Comparison of ENCODE assay signal across 8 cellular contexts in the genomic region with DNA sequence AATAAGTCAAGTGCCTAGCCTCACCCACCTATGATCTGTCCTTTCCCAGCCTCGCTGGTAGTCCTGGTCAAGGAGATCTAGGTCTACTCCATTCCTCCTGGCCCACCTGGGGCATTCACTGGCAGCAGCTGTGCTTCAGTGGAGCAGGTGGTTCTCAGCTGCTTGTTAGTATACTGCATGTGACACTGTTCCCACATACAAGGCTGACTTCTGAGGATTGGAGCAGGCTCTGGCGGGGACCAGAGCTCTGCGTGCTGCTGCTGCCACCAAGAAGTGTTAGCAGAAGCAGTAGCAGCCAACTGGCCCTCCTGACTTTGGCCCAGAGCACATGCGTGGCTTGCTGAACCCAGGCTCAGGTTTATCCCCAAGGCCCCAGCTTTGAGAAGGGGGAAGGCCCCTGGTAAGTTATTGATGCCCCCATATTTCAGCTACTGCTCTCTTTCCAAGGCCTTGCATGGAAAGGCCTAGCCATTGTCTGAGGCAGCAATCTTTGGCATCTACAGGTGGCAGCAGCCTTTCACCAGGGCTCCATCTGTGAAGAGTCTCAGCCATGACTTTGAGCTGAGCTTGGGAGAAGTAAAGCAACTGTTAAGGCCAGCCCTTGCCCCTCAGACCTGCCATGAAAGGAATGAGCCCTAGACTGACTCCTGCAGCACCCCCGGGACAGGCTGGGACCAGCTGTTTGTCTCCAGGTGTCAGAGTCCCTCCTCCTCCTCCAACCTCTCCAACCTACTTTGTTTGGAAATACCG. TPM values are rescaled to one million over a fixed set of nuclear protein-coding genes. Genes with fewer than 3 reads are reported as not detected.
A peak's percentile ranks its signal among the peaks of the same experiment; 100 is the strongest.
DNase-seq lines count a peak whose midpoint lies in the region; ATAC-seq, FAIRE-seq and TF ChIP-seq lines count a peak whose summit lies in the region.
"Had no signal": no experiment of that assay in that cellular context is flagged by ENCODE, and none has a peak within 500 bp of the region (broad histone marks: within the 10 kb centered on the region; RNA-seq: fewer than 3 reads in every experiment).

No MANE protein-coding gene starts in this region.

- no peaks in the 10 kb centered on the region for H3K27me3 ChIP-seq in CD8-positive, alpha-beta memory T cell (ENCODE audit: insufficient read depth, low read length, poor library complexity, severe bottlenecking)
- H3K27me3 ChIP-seq in K562 (ENCODE audit: control insufficient read depth in 2 of 2, insufficient read depth in 2 of 2, low read length in 2 of 2), result no peaks in the 10 kb centered on the region

- BruUV-seq in K562 (replicated peaks; lab: Mats Ljungman, UMichigan), result no TSS peak

- peaks cover 85% of the 10 kb centered on the region for H3K4me1 ChIP-seq in CD8-positive, alpha-beta memory T cell (ENCODE audit: insufficient read depth, low read length)
- H3K4me1 ChIP-seq in K562 (replicated peaks in 1 of 2; ENCODE audit: control insufficient read depth in 2 of 2, insufficient read depth in 2 of 2, low read length in 2 of 2), result peaks cover 0 to 4% of the 10 kb centered on the region in 2 experiments; a peak in 1 of 5 replicates

- no peak overlapping the region for H2AFZ ChIP-seq in K562 (ENCODE audit: low read depth, low read length)

- H3K4me2 ChIP-seq in K562 (ENCODE audit: insufficient read depth, low read length), result no peak overlapping the region

- TF ChIP-seq CTCF in K562 (IDR thresholded peaks at IDR 0.05 in 2 of 3, conservative IDR thresholded peaks at IDR 0.05 in 1 of 3; ENCODE audit: insufficient read depth in 2 of 3, low read depth in 1 of 3, low read length in 3 of 3), result no peak

- CTCF ChIA-PET in CD8-positive, alpha-beta memory T cell (lab: Charles Lee), result interaction anchor here (2.1 kb wide), 1 partner anchor 9 kb away, joined by 6 read pairs; no protein-coding TSS in a partner anchor
- CTCF ChIA-PET in K562 (lab: Yijun Ruan, JAX; ENCODE audit: low intra/inter-chr PET ratio), result no interaction called here

- no peak for TF ChIP-seq RAD21 in K562 (CRISPR knock-in tag; conservative IDR thresholded peaks at IDR 0.05 in 1 of 2, IDR thresholded peaks at IDR 0.05 in 1 of 2)

- H3K4me3 Mint-ChIP-seq in CD8-positive, alpha-beta memory T cell, result no peak overlapping the region
- H3K4me3 Mint-ChIP-seq in naive B cell, result no peak overlapping the region

- no peak overlapping the region for H3K4me3 ChIP-seq in CD8-positive, alpha-beta memory T cell (ENCODE audit: low read length)
- no peak overlapping the region for H3K4me3 ChIP-seq in K562

- H3K9me3 Mint-ChIP-seq in CD8-positive, alpha-beta memory T cell, result no peaks in the 10 kb centered on the region
- H3K9me3 Mint-ChIP-seq in naive B cell, result no peaks in the 10 kb centered on the region

- intact Hi-C loops in K562 (cut with micrococcal nuclease), result no loop called here

- peak overlapping the region; percentile 80 to 97 (median 87) for H3K27ac Mint-ChIP-seq in CD8-positive, alpha-beta memory T cell
- H3K27ac Mint-ChIP-seq in naive B cell, result peak overlapping the region in 5 of 6 donors; percentile 83 to 94 (median 89)

- POLR2A ChIA-PET in CD8-positive, alpha-beta memory T cell (lab: Charles Lee), result interaction anchor here (0.5 to 2.2 kb wide), 2 partner anchors 27 to 99 kb away, joined by 5 to 8 read pairs; a partner anchor contains a TSS
- POLR2A ChIA-PET in K562 (lab: Yijun Ruan, JAX), result interaction anchor here (0.6 to 2.1 kb wide), 11 partner anchors 8 to 941 kb away, joined by 3 to 9 read pairs (median 3); no protein-coding TSS in a partner anchor

- H4K20me1 ChIP-seq in K562 (replicated peaks; ENCODE audit: control insufficient read depth, insufficient read depth, low read length), result no peaks in the 10 kb centered on the region

- H3K4me1 Mint-ChIP-seq in CD8-positive, alpha-beta memory T cell, result peaks cover 62 to 79% (median 68%) of the 10 kb centered on the region in 3 donors
- peaks cover 22 to 40% (median 27%) of the 10 kb centered on the region in 3 donors for H3K4me1 Mint-ChIP-seq in naive B cell

- H3K36me3 ChIP-seq in CD8-positive, alpha-beta memory T cell (ENCODE audit: insufficient read depth, low read length), result peaks cover 29% of the 10 kb centered on the region
- peaks cover 49% of the 10 kb centered on the region for H3K36me3 ChIP-seq in K562 (ENCODE audit: control insufficient read depth, insufficient read depth, low read length)

- H3K27ac ChIP-seq in CD8-positive, alpha-beta memory T cell (ENCODE audit: low read depth, low read length), result no peak overlapping the region
- H3K27ac ChIP-seq in K562 (ENCODE audit: extremely low read depth, low read depth, low read length), result no peak overlapping the region

- no peak for ATAC-seq in K562
- ATAC-seq in naive B cell (ENCODE audit: low read depth in 2 of 2), result no peak
- no peak for ATAC-seq in HG02571 (IDR thresholded peaks at IDR 0.05; ENCODE audit: unreplicated experiment)
- ATAC-seq in HG03095 (IDR thresholded peaks at IDR 0.05; ENCODE audit: unreplicated experiment), result no peak

- in situ Hi-C loops in K562 (cut with MboI), result no loop called here

- TF ChIP-seq EP300 in K562 (IDR thresholded peaks at IDR 0.05; ENCODE audit: low read length), result no peak

- peak in 1 of 5 donors; percentile 18 for DNase-seq in CD8-positive, alpha-beta memory T cell
- no peak for DNase-seq in K562 (ENCODE audit: extremely low read depth in 1 of 4, low spot score in 3 of 4)
- DNase-seq in naive B cell, result no peak
- DNase-seq in H54 (ENCODE audit: insufficient read length, low spot score), result no peak
- DNase-seq: KG1 had no signal

- TF ChIP-seq POLR2A in K562 (conservative IDR thresholded peaks at IDR 0.05), result no peak; the same call in 1 of the 2 replicates
- TF ChIP-seq POLR2A in H54 (IDR thresholded peaks at IDR 0.05; ENCODE audit: low read depth, low read length), result no peak

- FAIRE-seq in K562 (lab: Jason Lieb, UNC), result no peak
- FAIRE-seq in H54 (lab: Jason Lieb, UNC), result no peak

- H3K27me3 Mint-ChIP-seq in CD8-positive, alpha-beta memory T cell, result no peaks in the 10 kb centered on the region
- H3K27me3 Mint-ChIP-seq in naive B cell, result no peaks in the 10 kb centered on the region

- peaks cover 10 to 68% (median 15%) of the 10 kb centered on the region in 3 donors for H3K36me3 Mint-ChIP-seq in CD8-positive, alpha-beta memory T cell
- H3K36me3 Mint-ChIP-seq in naive B cell, result peaks cover 6 to 24% of the 10 kb centered on the region in 2 donors

- WGBS in K562 (ENCODE audit: insufficient coverage, low coverage, missing lambda C conversion rate), result 61% methylated on average over 6 of the region's 6 CpGs

- no peaks in the 10 kb centered on the region for H3K9me3 ChIP-seq in CD8-positive, alpha-beta memory T cell (ENCODE audit: low read length)
- no peaks in the 10 kb centered on the region for H3K9me3 ChIP-seq in K562 (replicated peaks; ENCODE audit: control insufficient read depth, insufficient read depth, low read depth, low read length)

- H3K9ac ChIP-seq in K562 (ENCODE audit: insufficient read depth in 1 of 2, low read depth in 2 of 2, low read length in 2 of 2), result no peak overlapping the region; a peak in 1 of 4 replicates

- H3K79me2 ChIP-seq in K562 (ENCODE audit: control insufficient read depth, insufficient read depth, low read length), result no peaks in the 10 kb centered on the region

- H3K9me1 ChIP-seq in K562 (ENCODE audit: control insufficient read depth, insufficient read depth, low read length), result peaks cover 9% of the 10 kb centered on the region

RNA-seq across cellular contexts. Expression of a gene that starts 26.5 kb away (rescaled TPM):
- total RNA-seq in CD8-positive, alpha-beta memory T cell, result 10 to 100 TPM; 56.8 TPM
- 76.1 TPM for polyA plus RNA-seq in CD8-positive, alpha-beta memory T cell
- 36.7 and 76.2 TPM in 2 replicates for total RNA-seq in K562 (2011; cell fraction: chromatin; rRNA removed; ENCODE audit: low replicate concordance)
- 31.7 and 34.5 TPM in 2 replicates for total RNA-seq in K562 (2011; cell fraction: nucleolus; rRNA removed)
- total RNA-seq in K562 (2011; cell fraction: nucleoplasm; rRNA removed), result 30.6 and 40.3 TPM in 2 replicates
- total RNA-seq in K562 (2014; rRNA removed) (7.4 and 11.1 TPM in 2 replicates), K562 (2014; rRNA removed; fragmentation: Illumina TruSeq; extraction: Trizol) (5.9 and 6.9 TPM in 2 replicates), K562 (2015; rRNA removed; fragmentation: Illumina TruSeq; extraction: Trizol) (10.7 and 11.3 TPM in 2 replicates), K562 (2021) (30.3 and 30.4 TPM in 2 replicates)
- polyA plus RNA-seq in K562 (2011; rRNA removed) (8.2 and 13.2 TPM in 2 replicates), K562 (2014; fragmentation: Illumina TruSeq; extraction: Trizol) (25.0 and 26.7 TPM in 2 replicates), K562 (2014; fragmentation: Nextera tagmentation; extraction: Ambion mirVana) (1 to 10 TPM; 3.6 to 5.7 TPM), K562 (2014; rRNA removed) (14.1 and 14.2 TPM in 2 replicates), naive B cell (ENCODE audit: low read depth in 6 of 6) (10 to 100 TPM; 31.4 to 51.6 (median 34.7) TPM)
- polyA plus RNA-seq in K562 (2011; cell fraction: cytosol; rRNA removed), result 10.8 and 17.1 TPM in 2 replicates
- polyA plus RNA-seq in K562 (2011; cell fraction: nucleus; rRNA removed), result 11.1 and 18.2 TPM in 2 replicates
- 16.3 and 23.1 TPM in 2 replicates for polyA plus RNA-seq in K562 (2012)
- polyA minus RNA-seq in K562 (2011; rRNA and poly(A)+ RNA removed), result 23.5 and 26.8 TPM in 2 replicates
- 27.3 and 29.4 TPM in 2 replicates for polyA minus RNA-seq in K562 (2011; cell fraction: cytosol; rRNA and poly(A)+ RNA removed)
- polyA minus RNA-seq in K562 (2011; cell fraction: nucleus; rRNA and poly(A)+ RNA removed), result 11.3 and 15.9 TPM in 2 replicates

RNA-seq across cellular contexts. Expression of a gene that starts 26.9 kb away (rescaled TPM):
- total RNA-seq in CD8-positive, alpha-beta memory T cell, result 10 to 100 TPM; 13.2 to 14.4 TPM
- polyA plus RNA-seq in CD8-positive, alpha-beta memory T cell, result 9.6 TPM
- 16.0 and 39.3 TPM in 2 replicates for total RNA-seq in K562 (2011; cell fraction: chromatin; rRNA removed; ENCODE audit: low replicate concordance)
- 22.9 and 32.4 TPM in 2 replicates for total RNA-seq in K562 (2011; cell fraction: nucleolus; rRNA removed)
- 20.5 and 21.6 TPM in 2 replicates for total RNA-seq in K562 (2011; cell fraction: nucleoplasm; rRNA removed)
- total RNA-seq in K562 (2014; rRNA removed), result 11.8 and 12.2 TPM in 2 replicates
- 7.3 and 7.4 TPM in 2 replicates for total RNA-seq in K562 (2014; rRNA removed; fragmentation: Illumina TruSeq; extraction: Trizol)
- total RNA-seq in K562 (2015; rRNA removed; fragmentation: Illumina TruSeq; extraction: Trizol), result 12.8 and 14.1 TPM in 2 replicates
- 17.4 and 18.4 TPM in 2 replicates for total RNA-seq in K562 (2021)
- polyA plus RNA-seq in K562 (2011; rRNA removed), result 4.5 and 7.6 TPM in 2 replicates
- polyA plus RNA-seq in K562 (2011; cell fraction: cytosol; rRNA removed), result 5.7 and 12.0 TPM in 2 replicates
- polyA plus RNA-seq in K562 (2011; cell fraction: nucleus; rRNA removed), result 13.3 and 21.7 TPM in 2 replicates
- polyA plus RNA-seq in K562 (2012), result 8.5 and 12.1 TPM in 2 replicates
- polyA plus RNA-seq in K562 (2014; fragmentation: Illumina TruSeq; extraction: Trizol), result 7.4 and 10.8 TPM in 2 replicates
- under 1 TPM; 0.15 to 0.38 TPM for polyA plus RNA-seq in K562 (2014; fragmentation: Nextera tagmentation; extraction: Ambion mirVana)
- 7.0 and 10.0 TPM in 2 replicates for polyA plus RNA-seq in K562 (2014; rRNA removed)
- 4.6 and 4.8 TPM in 2 replicates for polyA minus RNA-seq in K562 (2011; rRNA and poly(A)+ RNA removed)
- 5.2 and 8.7 TPM in 2 replicates for polyA minus RNA-seq in K562 (2011; cell fraction: cytosol; rRNA and poly(A)+ RNA removed)
- polyA minus RNA-seq in K562 (2011; cell fraction: nucleus; rRNA and poly(A)+ RNA removed), result 14.1 and 19.8 TPM in 2 replicates
- 10 to 100 TPM in 5 of 6 donors, 1 to 10 TPM in 1; 6.2 to 13.8 (median 11.3) TPM for polyA plus RNA-seq in naive B cell (ENCODE audit: low read depth in 6 of 6)

RNA-seq across cellular contexts. Expression of a gene that starts 45.1 kb away (rescaled TPM):
- not detected for total RNA-seq in CD8-positive, alpha-beta memory T cell
- not detected for polyA plus RNA-seq in CD8-positive, alpha-beta memory T cell
- total RNA-seq in K562 (2011; cell fraction: chromatin; rRNA removed; ENCODE audit: low replicate concordance), result not detected in 2 replicates
- not detected in 2 replicates for total RNA-seq in K562 (2011; cell fraction: nucleolus; rRNA removed)
- not detected in 2 replicates for total RNA-seq in K562 (2011; cell fraction: nucleoplasm; rRNA removed)
- not detected in 2 replicates for total RNA-seq in K562 (2014; rRNA removed)
- total RNA-seq in K562 (2014; rRNA removed; fragmentation: Illumina TruSeq; extraction: Trizol), result not detected in 2 replicates
- not detected in 2 replicates for total RNA-seq in K562 (2015; rRNA removed; fragmentation: Illumina TruSeq; extraction: Trizol)
- 0.16 and 0.22 TPM in 2 replicates for total RNA-seq in K562 (2021)
- polyA plus RNA-seq in K562 (2011; rRNA removed), result not detected in 2 replicates
- not detected in 2 replicates for polyA plus RNA-seq in K562 (2011; cell fraction: cytosol; rRNA removed)
- not detected in 2 replicates for polyA plus RNA-seq in K562 (2011; cell fraction: nucleus; rRNA removed)
- not detected in 2 replicates for polyA plus RNA-seq in K562 (2012)
- not detected in 2 replicates for polyA plus RNA-seq in K562 (2014; fragmentation: Illumina TruSeq; extraction: Trizol)
- not detected for polyA plus RNA-seq in K562 (2014; fragmentation: Nextera tagmentation; extraction: Ambion mirVana)
- polyA plus RNA-seq in K562 (2014; rRNA removed), result not detected in 2 replicates
- not detected in 2 replicates for polyA minus RNA-seq in K562 (2011; rRNA and poly(A)+ RNA removed)
- polyA minus RNA-seq in K562 (2011; cell fraction: cytosol; rRNA and poly(A)+ RNA removed), result 2.4 TPM in 1 of 2 replicates, not detected in the other
- polyA minus RNA-seq in K562 (2011; cell fraction: nucleus; rRNA and poly(A)+ RNA removed), result not detected in 2 replicates
- not detected for polyA plus RNA-seq in naive B cell (ENCODE audit: low read depth in 6 of 6)
- total RNA-seq: lower leg skin had no signal

RNA-seq across cellular contexts. Expression of a gene that starts 56.5 kb away (rescaled TPM):
- total RNA-seq in CD8-positive, alpha-beta memory T cell, result 10 to 100 TPM; 67.9 to 69.6 TPM
- 81.6 TPM for polyA plus RNA-seq in CD8-positive, alpha-beta memory T cell
- total RNA-seq in K562 (2011; cell fraction: chromatin; rRNA removed; ENCODE audit: low replicate concordance), result 112 and 117 TPM in 2 replicates
- 77.5 and 112 TPM in 2 replicates for total RNA-seq in K562 (2011; cell fraction: nucleolus; rRNA removed)
- 88.6 and 94.3 TPM in 2 replicates for total RNA-seq in K562 (2011; cell fraction: nucleoplasm; rRNA removed)
- total RNA-seq in K562 (2014; rRNA removed) (46.6 and 54.4 TPM in 2 replicates), K562 (2014; rRNA removed; fragmentation: Illumina TruSeq; extraction: Trizol) (26.0 and 27.2 TPM in 2 replicates), K562 (2015; rRNA removed; fragmentation: Illumina TruSeq; extraction: Trizol) (23.3 and 24.5 TPM in 2 replicates), K562 (2021) (52.2 and 61.5 TPM in 2 replicates)
- polyA plus RNA-seq in K562 (2011; rRNA removed) (56.9 and 66.1 TPM in 2 replicates), K562 (2014; fragmentation: Illumina TruSeq; extraction: Trizol) (36.5 and 38.1 TPM in 2 replicates), K562 (2014; fragmentation: Nextera tagmentation; extraction: Ambion mirVana) (10 to 100 TPM; 13.1 to 15.6 TPM), K562 (2014; rRNA removed) (49.5 and 58.8 TPM in 2 replicates), naive B cell (ENCODE audit: low read depth in 6 of 6) (10 to 100 TPM; 43.3 to 70.8 (median 56.3) TPM)
- polyA plus RNA-seq in K562 (2011; cell fraction: cytosol; rRNA removed), result 72.0 and 89.0 TPM in 2 replicates
- 128 and 150 TPM in 2 replicates for polyA plus RNA-seq in K562 (2011; cell fraction: nucleus; rRNA removed)
- 33.0 and 68.6 TPM in 2 replicates for polyA plus RNA-seq in K562 (2012)
- polyA minus RNA-seq in K562 (2011; rRNA and poly(A)+ RNA removed), result 48.2 and 57.6 TPM in 2 replicates
- polyA minus RNA-seq in K562 (2011; cell fraction: cytosol; rRNA and poly(A)+ RNA removed), result 28.3 and 42.0 TPM in 2 replicates
- polyA minus RNA-seq in K562 (2011; cell fraction: nucleus; rRNA and poly(A)+ RNA removed), result 36.8 and 48.7 TPM in 2 replicates

RNA-seq across cellular contexts. Expression of a gene that starts 56.9 kb away (rescaled TPM):
- total RNA-seq in CD8-positive, alpha-beta memory T cell, result 1 to 10 TPM; 4.6 to 5.3 TPM
- 12.9 TPM for polyA plus RNA-seq in CD8-positive, alpha-beta memory T cell
- total RNA-seq in K562 (2011; cell fraction: chromatin; rRNA removed; ENCODE audit: low replicate concordance), result 7.3 and 8.5 TPM in 2 replicates
- total RNA-seq in K562 (2011; cell fraction: nucleolus; rRNA removed), result 6.8 and 8.2 TPM in 2 replicates
- 6.0 and 6.3 TPM in 2 replicates for total RNA-seq in K562 (2011; cell fraction: nucleoplasm; rRNA removed)
- total RNA-seq in K562 (2014; rRNA removed), result 4.1 and 4.3 TPM in 2 replicates
- 5.6 and 6.0 TPM in 2 replicates for total RNA-seq in K562 (2014; rRNA removed; fragmentation: Illumina TruSeq; extraction: Trizol)
- 4.9 and 6.9 TPM in 2 replicates for total RNA-seq in K562 (2015; rRNA removed; fragmentation: Illumina TruSeq; extraction: Trizol)
- total RNA-seq in K562 (2021), result 5.5 and 5.8 TPM in 2 replicates
- 4.7 and 5.5 TPM in 2 replicates for polyA plus RNA-seq in K562 (2011; rRNA removed)
- polyA plus RNA-seq in K562 (2011; cell fraction: cytosol; rRNA removed), result 4.9 and 5.5 TPM in 2 replicates
- polyA plus RNA-seq in K562 (2011; cell fraction: nucleus; rRNA removed), result 3.5 and 4.0 TPM in 2 replicates
- 5.9 and 6.1 TPM in 2 replicates for polyA plus RNA-seq in K562 (2012)
- polyA plus RNA-seq in K562 (2014; fragmentation: Illumina TruSeq; extraction: Trizol), result 5.3 and 6.0 TPM in 2 replicates
- polyA plus RNA-seq in K562 (2014; fragmentation: Nextera tagmentation; extraction: Ambion mirVana), result 1 to 10 TPM; 6.0 to 8.4 TPM
- polyA plus RNA-seq in K562 (2014; rRNA removed), result 3.5 and 6.1 TPM in 2 replicates
- 6.3 and 6.9 TPM in 2 replicates for polyA minus RNA-seq in K562 (2011; rRNA and poly(A)+ RNA removed)
- 2.4 and 3.1 TPM in 2 replicates for polyA minus RNA-seq in K562 (2011; cell fraction: cytosol; rRNA and poly(A)+ RNA removed)
- polyA minus RNA-seq in K562 (2011; cell fraction: nucleus; rRNA and poly(A)+ RNA removed), result 2.4 and 3.6 TPM in 2 replicates
- polyA plus RNA-seq in naive B cell (ENCODE audit: low read depth in 6 of 6), result 10 to 100 TPM in 4 of 6 donors, 1 to 10 TPM in 2; 8.7 to 14.7 (median 11.8) TPM
